6 cellular contexts compared by ENCODE assay signal in genomic region chr15:62870701-62871100, GRCh38.
DNase-seq lines count a peak whose midpoint lies in the region; ATAC-seq and TF ChIP-seq lines count a peak whose summit lies in the region.
"Not testable (repeated sequence)": the region's sequence is repeated elsewhere in the genome, so short reads cannot be mapped to it uniquely, and the experiment has no call there.

No MANE protein-coding gene starts in this region.

- not testable (repeated sequence) for H3K9me3 ChIP-seq in HEK293 (ENCODE audit: control insufficient read depth, insufficient read depth, low read depth, low read length); colonic mucosa; transverse colon

- not testable (repeated sequence) for H3K4me3 ChIP-seq in HEK293 (ENCODE audit: low read depth, low read length); colonic mucosa; rectal smooth muscle tissue (ENCODE audit: low read length); transverse colon

- intact Hi-C loops in colonic mucosa (cut with DNase I); left colon (cut with DNase I, micrococcal nuclease); transverse colon (cut with DNase I; ENCODE audit: low total_unique reads): not testable (repeated sequence)

- not testable (repeated sequence) for H3K9ac ChIP-seq in colonic mucosa (ENCODE audit: low read depth in 2 of 2, low read length in 2 of 2); rectal smooth muscle tissue (ENCODE audit: low read length)

- POLR2A ChIA-PET in HEK293 (lab: Yijun Ruan, JAX): not testable (repeated sequence)

- H3K27me3 ChIP-seq in colonic mucosa; rectal smooth muscle tissue (ENCODE audit: control insufficient read depth, insufficient read depth, low read length); transverse colon: not testable (repeated sequence)

- not testable (repeated sequence) for TF ChIP-seq EP300 in transverse colon (IDR thresholded peaks at IDR 0.05; ENCODE audit: low read depth)

- not testable (repeated sequence) for TF ChIP-seq CTCF in HEK293 (tag by site-specific recombination; IDR thresholded peaks at IDR 0.05); colonic mucosa (IDR thresholded peaks at IDR 0.05); transverse colon (IDR thresholded peaks at IDR 0.05)

- WGBS in transverse colon (ENCODE audit: low coverage in 1 of 2), 2 donors: 50 to 73% methylated on average over 1 to 3 of the region's 3 CpGs

- not testable (repeated sequence) for DNase-seq in colonic mucosa, left colon, transverse colon

- H3K4me1 ChIP-seq in HEK293 (ENCODE audit: control insufficient read depth, insufficient read depth, low read length): not testable (repeated sequence)
- H3K4me1 ChIP-seq in colonic mucosa (peaks cover 13% of the 10 kb centered on the region), rectal smooth muscle tissue (ENCODE audit: control insufficient read depth, insufficient read depth, low read length) (peaks cover 32% of the 10 kb centered on the region), transverse colon (peaks cover 6 to 61% (median 43%) of the 10 kb centered on the region in 4 donors)

- CTCF ChIA-PET in HEK293 (lab: Yijun Ruan, JAX): not testable (repeated sequence)

- in situ Hi-C loops in transverse colon (cut with MboI; ENCODE audit: low pct_ligation_motif_present in 1 of 4, low pct_unique_long_range_greater_than_20kb in 1 of 4, low sequenced_read_pairs in 3 of 4): not testable (repeated sequence)

- not testable (repeated sequence) for H3K36me3 ChIP-seq in HEK293 (ENCODE audit: control insufficient read depth in 2 of 2, insufficient read depth in 1 of 2, low read length in 2 of 2); colonic mucosa; rectal smooth muscle tissue (ENCODE audit: control insufficient read depth, insufficient read depth, low read length); transverse colon

- TF ChIP-seq POLR2A in transverse colon (IDR thresholded peaks at IDR 0.05): not testable (repeated sequence)

- not testable (repeated sequence) for H3K27ac ChIP-seq in HEK293 (ENCODE audit: extremely low read depth, low read depth, low read length)
- H3K27ac ChIP-seq in colonic mucosa (peak overlapping the region; percentile 74), rectal smooth muscle tissue (ENCODE audit: low read depth, low read length) (peak overlapping the region; percentile 37), transverse colon (peak overlapping the region; percentile 28 to 84 (median 75))

- not testable (repeated sequence) for ATAC-seq in SK-N-SH treated with all-trans-retinoic acid at 6 μM for 48 hours
- peak; percentile 0 for ATAC-seq in left colon

TF ChIP-seq in HEK293, 187 proteins besides CTCF, POLR2A, EP300 and RAD21:
- TF ChIP-seq ZNF280D (tag by site-specific recombination; IDR thresholded peaks at IDR 0.05) (0 out of 2 replicates have a peak, but pooled peaks have one; percentile 59), ZNF146 (tag by site-specific recombination; IDR thresholded peaks at IDR 0.05) (peak; percentile 80)

TF ChIP-seq in SK-N-SH treated with all-trans-retinoic acid at 6 μM for 48 hours, 23 proteins besides CTCF, POLR2A, EP300 and RAD21:
- TF ChIP-seq ZNF70 (CRISPR knock-in tag; IDR thresholded peaks at IDR 0.05): peak; percentile 46; the same call in 1 of the 2 replicates
